Comparison of ENCODE assay signal across 1 cellular context in the genomic region with DNA sequence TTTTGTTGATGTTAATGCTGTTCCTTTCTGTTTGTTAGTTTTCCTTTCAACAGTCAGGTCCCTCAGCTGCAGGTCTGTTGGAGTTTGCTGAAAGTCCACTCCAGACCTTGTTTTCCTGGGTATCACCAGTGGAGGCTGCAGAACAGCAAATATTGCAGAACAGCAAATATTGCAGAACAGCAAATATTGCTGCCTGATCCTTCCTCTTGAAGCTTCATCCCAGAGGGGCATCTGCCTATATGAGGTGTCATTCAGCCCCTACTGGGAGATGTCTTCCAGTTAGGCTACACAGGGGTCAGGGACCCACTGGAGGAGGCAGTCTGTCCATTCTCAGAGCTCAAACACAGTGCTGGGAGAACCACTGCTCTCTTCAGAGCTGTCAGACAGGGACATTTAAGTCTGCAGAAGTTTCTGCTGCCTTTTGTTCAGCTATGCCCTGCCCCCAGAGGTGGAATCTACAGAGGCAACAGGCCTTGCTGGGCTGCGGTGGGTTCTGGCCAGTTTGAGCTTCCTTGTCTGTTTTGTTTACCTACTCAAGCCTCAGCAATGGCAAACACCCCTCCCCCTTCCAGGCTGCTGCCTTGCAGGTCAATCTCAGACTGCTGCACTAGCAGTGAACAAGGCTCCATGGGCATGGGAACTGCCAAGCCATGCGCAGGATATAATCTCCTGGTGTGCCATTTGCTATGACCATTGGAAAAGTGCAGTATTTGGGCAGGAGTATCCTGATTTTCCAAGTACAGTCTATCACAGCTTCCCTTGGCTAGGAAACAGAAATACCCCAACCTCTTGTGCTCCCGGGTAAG. TPM values are rescaled to one million over a fixed set of nuclear protein-coding genes. Genes with fewer than 3 reads are reported as not detected.
"Had no signal": no experiment of that assay in that cellular context is flagged by ENCODE, and none has a peak within 500 bp of the region (broad histone marks: within the 10 kb centered on the region; RNA-seq: fewer than 3 reads in every experiment).

No MANE protein-coding gene starts in this region.

RNA-seq across cellular contexts. Expression of gene DHRS2, which starts 53.7 kb away (rescaled TPM):
- total RNA-seq: GM23248 had no signal
- polyA plus RNA-seq: GM23248 had no signal
